ENCODE assay signal across 10 cellular contexts in the genomic region with DNA sequence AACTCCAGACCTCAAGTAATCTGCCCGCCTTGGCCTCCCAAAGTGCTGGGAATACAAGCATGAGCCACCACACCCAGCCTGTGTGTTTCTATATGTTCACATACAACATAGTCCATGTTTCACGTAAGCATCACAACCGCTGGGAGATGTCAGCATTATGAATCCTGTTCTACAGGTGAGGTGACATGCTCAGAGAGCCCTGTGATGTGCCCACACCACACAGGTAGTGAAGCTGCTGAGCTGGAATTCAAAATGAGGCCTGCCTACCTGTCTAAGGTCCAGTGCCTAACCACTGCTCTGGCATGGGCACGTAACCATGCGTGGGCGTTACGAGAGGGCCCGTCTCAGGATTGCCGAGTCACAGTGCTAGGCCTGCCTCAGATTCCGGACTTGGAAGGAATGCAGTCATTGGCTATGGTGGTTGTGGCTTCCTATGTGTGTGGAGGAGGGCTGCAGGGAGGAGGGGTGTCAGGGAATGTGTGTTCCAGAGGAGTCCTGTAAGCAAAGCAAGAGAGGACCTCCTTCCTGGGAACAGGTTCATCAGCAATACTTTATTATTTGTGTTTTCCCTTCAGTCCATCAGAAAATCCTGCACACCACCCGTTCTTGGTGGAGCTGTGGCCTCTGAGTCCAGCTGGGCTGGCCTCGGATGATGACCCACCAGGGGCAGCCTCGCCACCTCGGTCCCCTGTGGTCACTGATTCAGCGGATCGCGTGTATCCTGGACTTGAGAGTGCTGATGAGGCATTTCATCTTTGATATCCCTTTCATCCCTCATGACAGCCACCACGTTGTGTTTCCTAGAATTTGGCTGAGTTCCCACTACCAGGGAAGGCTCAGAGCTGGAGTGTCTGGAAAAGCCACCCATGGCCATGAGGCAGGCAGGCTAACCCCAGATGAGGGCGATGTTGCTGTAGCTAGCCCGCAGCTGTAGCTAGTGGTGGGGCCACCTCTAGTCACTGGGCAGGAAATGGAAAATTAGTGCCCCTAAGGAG. TPM values are rescaled to one million over a fixed set of nuclear protein-coding genes. Genes with fewer than 3 reads are reported as not detected.
A peak's percentile ranks its signal among the peaks of the same experiment; 100 is the strongest.
DNase-seq lines count a peak whose midpoint lies in the region; ATAC-seq and TF ChIP-seq lines count a peak whose summit lies in the region.
"Had no signal": no experiment of that assay in that cellular context is flagged by ENCODE, and none has a peak within 500 bp of the region (broad histone marks: within the 10 kb centered on the region; RNA-seq: fewer than 3 reads in every experiment).

No MANE protein-coding gene starts in this region.

- H3K36me3 Mint-ChIP-seq in Caco-2 (ENCODE audit: insufficient read depth, unreplicated experiment) (no peaks in the 10 kb centered on the region), chondrocyte (ENCODE audit: low read depth) (peaks cover 6% of the 10 kb centered on the region)

- H3K4me1 ChIP-seq in Caco-2 (peaks cover 66% of the 10 kb centered on the region), Karpas-422 (ENCODE audit: low read length) (peaks cover 69% of the 10 kb centered on the region)
- H3K4me1 ChIP-seq: breast epithelium had no signal

- DNase-seq in Caco-2 (no peak), Karpas-422 (no peak), chondrocyte (ENCODE audit: low spot score) (no peak), non-pigmented ciliary epithelial cell (ENCODE audit: low read depth) (peak; percentile 37), NAMALWA (ENCODE audit: low spot score) (no peak), NCI-H2171 treated with DMSO at 0.1 percent for 48 hours (lab: John Stamatoyannopoulos, UW) (no peak), NCI-H187 (lab: John Stamatoyannopoulos, UW) (no peak)
- DNase-seq: activated CD8-positive, alpha-beta T cell treated with anti-CD3 and anti-CD28 coated beads for 36 hours had no signal

- no peaks in the 10 kb centered on the region for H3K9me2 ChIP-seq in Karpas-422 (replicated peaks; ENCODE audit: insufficient read depth, low read length)

- peaks cover 53% of the 10 kb centered on the region for H3K4me1 Mint-ChIP-seq in Caco-2 (ENCODE audit: low read depth, unreplicated experiment)
- peaks cover 61% of the 10 kb centered on the region for H3K4me1 Mint-ChIP-seq in chondrocyte (ENCODE audit: low read depth)

- H4K20me1 ChIP-seq in Karpas-422 (ENCODE audit: insufficient read depth, low read depth, low read length) = peaks cover 83% of the 10 kb centered on the region

- CTCF ChIA-PET in Caco-2 (lab: Charles Lee) = no interaction called here

- no peak overlapping the region; the same call in 1 of the 2 replicates for H3K27ac ChIP-seq in Karpas-422 (ENCODE audit: low read length)

- H3K4me3 Mint-ChIP-seq in Caco-2 (ENCODE audit: unreplicated experiment) (no peak overlapping the region), chondrocyte (ENCODE audit: unreplicated experiment) (no peak overlapping the region)
- H3K4me3 Mint-ChIP-seq: activated CD8-positive, alpha-beta T cell treated with anti-CD3 and anti-CD28 coated beads for 36 hours had no signal

- no peaks in the 10 kb centered on the region for H3K9me3 Mint-ChIP-seq in Caco-2 (ENCODE audit: unreplicated experiment)
- no peaks in the 10 kb centered on the region for H3K9me3 Mint-ChIP-seq in chondrocyte (ENCODE audit: low read depth)
- H3K9me3 Mint-ChIP-seq: activated CD8-positive, alpha-beta T cell treated with anti-CD3 and anti-CD28 coated beads for 36 hours had no signal

- H3K27ac Mint-ChIP-seq in Caco-2 (ENCODE audit: unreplicated experiment) (peak overlapping the region; percentile 81), chondrocyte (ENCODE audit: unreplicated experiment) (peak overlapping the region; percentile 83)
- H3K27ac Mint-ChIP-seq: activated CD8-positive, alpha-beta T cell treated with anti-CD3 and anti-CD28 coated beads for 36 hours had no signal

- no peak overlapping the region for H2AFZ ChIP-seq in Karpas-422 (ENCODE audit: low read length)

- ATAC-seq in GM18909 (IDR thresholded peaks at IDR 0.05; ENCODE audit: poor library complexity, unreplicated experiment) = no peak
- ATAC-seq: activated CD8-positive, alpha-beta T cell treated with anti-CD3 and anti-CD28 coated beads for 36 hours had no signal

- intact Hi-C loops in Caco-2 (cut with micrococcal nuclease; ENCODE audit: unreplicated experiment) = no loop called here

- POLR2A ChIA-PET in Caco-2 (lab: Charles Lee) = no interaction called here

- H3K27me3 Mint-ChIP-seq in Caco-2 (ENCODE audit: insufficient read depth, unreplicated experiment) = no peaks in the 10 kb centered on the region
- no peaks in the 10 kb centered on the region for H3K27me3 Mint-ChIP-seq in chondrocyte (ENCODE audit: low read depth)
- H3K27me3 Mint-ChIP-seq: activated CD8-positive, alpha-beta T cell treated with anti-CD3 and anti-CD28 coated beads for 36 hours had no signal

- H3K9ac ChIP-seq in Karpas-422 (ENCODE audit: low read length) = no peak overlapping the region; the same call in 1 of the 2 replicates

- TF ChIP-seq CTCF in Caco-2 (IDR thresholded peaks at IDR 0.05; ENCODE audit: insufficient read depth in 1 of 2, low read depth in 1 of 2, low read length in 1 of 2, severe bottlenecking in 1 of 2, unreplicated experiment in 1 of 2) = no peak
- TF ChIP-seq CTCF in chondrocyte (IDR thresholded peaks at IDR 0.05) = peak; percentile 54

- no peaks in the 10 kb centered on the region for H3K27me3 ChIP-seq in Caco-2 (replicated peaks; ENCODE audit: control insufficient read depth, insufficient read depth, low read length)
- no peaks in the 10 kb centered on the region for H3K27me3 ChIP-seq in Karpas-422 (ENCODE audit: low read length)
- H3K27me3 ChIP-seq: breast epithelium had no signal

- BruUV-seq in Caco-2 (replicated peaks; lab: Mats Ljungman, UMichigan) = no TSS peak

- H3K4me3 ChIP-seq in Caco-2 (ENCODE audit: low read depth, low read length) = no peak overlapping the region
- no peak overlapping the region for H3K4me3 ChIP-seq in Karpas-422 (ENCODE audit: low read length)
- H3K4me3 ChIP-seq: breast epithelium had no signal

- no peaks in the 10 kb centered on the region for H3K36me3 ChIP-seq in Caco-2 (ENCODE audit: control insufficient read depth, insufficient read depth, low read length)
- peaks cover 64% of the 10 kb centered on the region for H3K36me3 ChIP-seq in Karpas-422 (ENCODE audit: insufficient read depth, low read length)
- H3K36me3 ChIP-seq: breast epithelium had no signal

- H3K4me2 ChIP-seq in Karpas-422 (ENCODE audit: low read depth, low read length, poor library complexity, severe bottlenecking) = peak overlapping the region; percentile 52

- H3K9me3 ChIP-seq in Caco-2 (no peaks in the 10 kb centered on the region), Karpas-422 (ENCODE audit: low read length) (no peaks in the 10 kb centered on the region)
- H3K9me3 ChIP-seq: breast epithelium had no signal

- H3K79me2 ChIP-seq in Karpas-422 (ENCODE audit: low read length) = peaks cover 100% of the 10 kb centered on the region

RNA-seq across cellular contexts. Expression of a gene that starts 31.1 kb away (rescaled TPM):
- total RNA-seq in Caco-2 (2022) (19.9 and 22.6 TPM in 2 replicates), chondrocyte (18.5 to 32.6 TPM (median 31.4 TPM) in 3 replicates)
- 80.7 and 111 TPM in 2 replicates for total RNA-seq in Karpas-422 (2014; rRNA removed; shearing (Covaris generic); ENCODE audit: low replicate concordance)
